ENCODE assay signal across 10 cellular contexts in genomic region chr12:130776857-130777339, GRCh38.
DNase-seq lines count a peak whose midpoint lies in the region; ATAC-seq and TF ChIP-seq lines count a peak whose summit lies in the region.
"Had no signal": no experiment of that assay in that cellular context is flagged by ENCODE, and none has a peak within 500 bp of the region (broad histone marks: within the 10 kb centered on the region; RNA-seq: fewer than 3 reads in every experiment).

No MANE protein-coding gene starts in this region.

- peak overlapping the region; percentile 78 for H3K4me3 ChIP-seq in CD4-positive, CD25-positive, alpha-beta regulatory T cell (ENCODE audit: low read depth, low read length)
- 0 out of 2 replicates have a peak overlapping the region, but pooled peaks have one; percentile 50 for H3K4me3 ChIP-seq in HUES6 (ENCODE audit: low read depth, low read length)
- peak overlapping the region; percentile 23 to 49 for H3K4me3 ChIP-seq in duodenal mucosa (ENCODE audit: low read depth in 1 of 2, low read length in 2 of 2)
- H3K4me3 ChIP-seq in neural progenitor cell = no peak overlapping the region
- H3K4me3 ChIP-seq in heart left ventricle = peak overlapping the region in 5 of 12 donors; percentile 6 to 25 (median 20)

- no peaks in the 10 kb centered on the region for H3K9me3 ChIP-seq in CD4-positive, CD25-positive, alpha-beta regulatory T cell (ENCODE audit: control insufficient read depth in 2 of 2, low read length in 2 of 2)
- no peaks in the 10 kb centered on the region for H3K9me3 ChIP-seq in HUES6 (ENCODE audit: control insufficient read depth, insufficient read depth, low read depth, low read length)
- H3K9me3 ChIP-seq in duodenal mucosa (ENCODE audit: control insufficient read depth in 1 of 2, low read length in 2 of 2) = no peaks in the 10 kb centered on the region
- H3K9me3 ChIP-seq in neural progenitor cell (ENCODE audit: low read depth) = no peaks in the 10 kb centered on the region
- no peaks in the 10 kb centered on the region for H3K9me3 ChIP-seq in heart left ventricle
- H3K9me3 ChIP-seq: esophagus squamous epithelium had no signal

- H3K27ac Mint-ChIP-seq in CD4-positive, CD25-positive, alpha-beta regulatory T cell = peak overlapping the region in 1 of 3 donors; percentile 44
- peak overlapping the region; percentile 39 for H3K27ac Mint-ChIP-seq in neural progenitor cell

- no peaks in the 10 kb centered on the region for H3K79me2 ChIP-seq in neural progenitor cell (ENCODE audit: low read depth)

- H3K4me1 Mint-ChIP-seq in CD4-positive, CD25-positive, alpha-beta regulatory T cell = peaks cover 0 to 16% (median 8%) of the 10 kb centered on the region in 4 donors
- H3K4me1 Mint-ChIP-seq in neural progenitor cell = peaks cover 27% of the 10 kb centered on the region

- peaks cover 0 to 2% (median 0%) of the 10 kb centered on the region in 7 donors for H3K9me3 Mint-ChIP-seq in CD4-positive, CD25-positive, alpha-beta regulatory T cell
- no peaks in the 10 kb centered on the region for H3K9me3 Mint-ChIP-seq in neural progenitor cell

- 72 to 78% (median 76%) methylated on average over 11 of the region's 11 CpGs for WGBS in heart left ventricle, 4 donors

- intact Hi-C loops in heart left ventricle (cut with DNase I) = no loop called here

- no peaks in the 10 kb centered on the region for H3K36me3 ChIP-seq in CD4-positive, CD25-positive, alpha-beta regulatory T cell (ENCODE audit: control insufficient read depth, insufficient read depth, low read length)
- no peaks in the 10 kb centered on the region for H3K36me3 ChIP-seq in HUES6 (ENCODE audit: control insufficient read depth, insufficient read depth, low read length)
- no peaks in the 10 kb centered on the region for H3K36me3 ChIP-seq in duodenal mucosa (ENCODE audit: control insufficient read depth in 1 of 2, insufficient read depth in 2 of 2, low read length in 2 of 2)
- no peaks in the 10 kb centered on the region for H3K36me3 ChIP-seq in neural progenitor cell
- H3K36me3 ChIP-seq in heart left ventricle = no peaks in the 10 kb centered on the region
- H3K36me3 ChIP-seq: esophagus squamous epithelium had no signal

- H3K4me2 ChIP-seq in neural progenitor cell = peak overlapping the region; percentile 83

- H3K27me3 ChIP-seq in CD4-positive, CD25-positive, alpha-beta regulatory T cell (ENCODE audit: control insufficient read depth, insufficient read depth, low read length) = no peaks in the 10 kb centered on the region
- H3K27me3 ChIP-seq in HUES6 (ENCODE audit: control insufficient read depth, insufficient read depth, low read length) (peaks cover 3% of the 10 kb centered on the region; the same call in 1 of the 2 replicates), duodenal mucosa (ENCODE audit: control insufficient read depth in 1 of 2, insufficient read depth in 2 of 2, low read length in 2 of 2) (peaks cover 0 to 3% of the 10 kb centered on the region in 2 donors), neural progenitor cell (peaks cover 16% of the 10 kb centered on the region), heart left ventricle (peaks cover 0 to 18% (median 0%) of the 10 kb centered on the region in 9 donors)
- H3K27me3 ChIP-seq: brain microvascular endothelial cell had no signal

- H2AFZ ChIP-seq in neural progenitor cell (replicated peaks) = no peak overlapping the region

- peaks cover 25% of the 10 kb centered on the region for H3K27me3 Mint-ChIP-seq in CD4-positive, CD25-positive, alpha-beta regulatory T cell
- H3K27me3 Mint-ChIP-seq in neural progenitor cell (ENCODE audit: insufficient read depth, low read depth) = peaks cover 15% of the 10 kb centered on the region

- no peak for TF ChIP-seq POLR2A in heart left ventricle (IDR thresholded peaks at IDR 0.05)

- TF ChIP-seq CTCF in neural progenitor cell (IDR thresholded peaks at IDR 0.05) (no peak), heart left ventricle (IDR thresholded peaks at IDR 0.05) (no peak)

- H3K27ac ChIP-seq in CD4-positive, CD25-positive, alpha-beta regulatory T cell (ENCODE audit: insufficient read depth, low read length, poor library complexity, severe bottlenecking) = no peak overlapping the region
- no peak overlapping the region for H3K27ac ChIP-seq in HUES6 (ENCODE audit: low read depth, low read length)
- H3K27ac ChIP-seq in duodenal mucosa (ENCODE audit: low read depth, low read length) = no peak overlapping the region
- no peak overlapping the region for H3K27ac ChIP-seq in neural progenitor cell
- no peak overlapping the region for H3K27ac ChIP-seq in heart left ventricle
- H3K27ac ChIP-seq: brain microvascular endothelial cell, esophagus squamous epithelium had no signal

- peaks cover 5% of the 10 kb centered on the region for H3K36me3 Mint-ChIP-seq in CD4-positive, CD25-positive, alpha-beta regulatory T cell
- H3K36me3 Mint-ChIP-seq in neural progenitor cell = peaks cover 3% of the 10 kb centered on the region

- no peak for DNase-seq in CD4-positive, CD25-positive, alpha-beta regulatory T cell
- DNase-seq in neural progenitor cell (ENCODE audit: low spot score) (no peak), heart left ventricle (no peak), NCI-H2196 (lab: John Stamatoyannopoulos, UW; ENCODE audit: unreplicated experiment) (no peak)
- DNase-seq: esophagus squamous epithelium had no signal

- H3F3A ChIP-seq in neural progenitor cell (ENCODE audit: low read depth) = peaks cover 6% of the 10 kb centered on the region

- H3K4me3 Mint-ChIP-seq in CD4-positive, CD25-positive, alpha-beta regulatory T cell = peak overlapping the region; percentile 44 to 88 (median 70)
- H3K4me3 Mint-ChIP-seq in neural progenitor cell = peak overlapping the region; percentile 82

- H4K20me1 ChIP-seq in neural progenitor cell (ENCODE audit: low read depth) = peaks cover 10% of the 10 kb centered on the region

- no peak for ATAC-seq in CD4-positive, CD25-positive, alpha-beta regulatory T cell (ENCODE audit: low read depth in 2 of 2)
- ATAC-seq in heart left ventricle (no peak), GM18870 (IDR thresholded peaks at IDR 0.05; ENCODE audit: unreplicated experiment) (no peak), HG03460 (IDR thresholded peaks at IDR 0.05; ENCODE audit: unreplicated experiment) (no peak)

- H3K4me1 ChIP-seq in CD4-positive, CD25-positive, alpha-beta regulatory T cell (ENCODE audit: control insufficient read depth, insufficient read depth, low read length, poor library complexity, severe bottlenecking) = peaks cover 11% of the 10 kb centered on the region
- peaks cover 13% of the 10 kb centered on the region for H3K4me1 ChIP-seq in HUES6 (ENCODE audit: control insufficient read depth, insufficient read depth, low read length)
- H3K4me1 ChIP-seq in duodenal mucosa (ENCODE audit: control insufficient read depth in 1 of 2, insufficient read depth in 2 of 2, low read length in 2 of 2) = peaks cover 0 to 5% of the 10 kb centered on the region in 2 donors
- H3K4me1 ChIP-seq in neural progenitor cell = no peaks in the 10 kb centered on the region
- H3K4me1 ChIP-seq in heart left ventricle = peaks cover 0 to 16% (median 10%) of the 10 kb centered on the region in 12 donors

- H3K9ac ChIP-seq in HUES6 (ENCODE audit: low read length) = no peak overlapping the region
- no peak overlapping the region for H3K9ac ChIP-seq in duodenal mucosa (ENCODE audit: low read depth in 1 of 2, low read length in 2 of 2)
- no peak overlapping the region for H3K9ac ChIP-seq in neural progenitor cell
